18 cellular contexts compared by ENCODE assay signal in genomic region chr12:53074290-53074998, GRCh38. TPM values are rescaled to one million over a fixed set of nuclear protein-coding genes. Genes with fewer than 3 reads are reported as not detected.
DNase-seq lines count a peak whose midpoint lies in the region; ATAC-seq, FAIRE-seq and TF ChIP-seq lines count a peak whose summit lies in the region.
"Had no signal": no experiment of that assay in that cellular context is flagged by ENCODE, and none has a peak within 500 bp of the region (broad histone marks: within the 10 kb centered on the region; RNA-seq: fewer than 3 reads in every experiment).

No MANE protein-coding gene starts in this region.

- no peak for TF ChIP-seq CTCF in heart right ventricle (IDR thresholded peaks at IDR 0.05)
- no peak for TF ChIP-seq CTCF in right atrium auricular region (IDR thresholded peaks at IDR 0.05)
- no peak for TF ChIP-seq CTCF in esophagus muscularis mucosa (IDR thresholded peaks at IDR 0.05)
- no peak for TF ChIP-seq CTCF in vagina (IDR thresholded peaks at IDR 0.05)

- H3K9me3 ChIP-seq in heart right ventricle = no peaks in the 10 kb centered on the region
- no peaks in the 10 kb centered on the region for H3K9me3 ChIP-seq in right atrium auricular region
- no peaks in the 10 kb centered on the region for H3K9me3 ChIP-seq in esophagus muscularis mucosa
- H3K9me3 ChIP-seq in vagina = no peaks in the 10 kb centered on the region

- H3K4me1 ChIP-seq in heart right ventricle (peaks cover 45 to 80% (median 66%) of the 10 kb centered on the region in 9 donors), right atrium auricular region (peaks cover 0 to 64% of the 10 kb centered on the region in 2 donors), esophagus muscularis mucosa (peaks cover 64 to 96% (median 94%) of the 10 kb centered on the region in 4 donors), vagina (peaks cover 88% of the 10 kb centered on the region)

- TF ChIP-seq POLR2A in esophagus muscularis mucosa (IDR thresholded peaks at IDR 0.05; ENCODE audit: low read depth) = no peak
- no peak for TF ChIP-seq POLR2A in vagina (IDR thresholded peaks at IDR 0.05)

- peaks cover 0 to 65% (median 23%) of the 10 kb centered on the region in 9 donors for H3K36me3 ChIP-seq in heart right ventricle
- H3K36me3 ChIP-seq in right atrium auricular region = peaks cover 33% of the 10 kb centered on the region
- peaks cover 25 to 47% (median 32%) of the 10 kb centered on the region in 4 donors for H3K36me3 ChIP-seq in esophagus muscularis mucosa
- H3K36me3 ChIP-seq in vagina = peaks cover 0 to 30% of the 10 kb centered on the region in 2 donors

- no peaks in the 10 kb centered on the region for H3K27me3 ChIP-seq in heart right ventricle
- no peaks in the 10 kb centered on the region for H3K27me3 ChIP-seq in right atrium auricular region
- no peaks in the 10 kb centered on the region for H3K27me3 ChIP-seq in esophagus muscularis mucosa
- no peaks in the 10 kb centered on the region for H3K27me3 ChIP-seq in vagina

- no peak overlapping the region for H3K4me3 ChIP-seq in heart right ventricle
- no peak overlapping the region for H3K4me3 ChIP-seq in right atrium auricular region
- peak overlapping the region in 2 of 4 donors; percentile 2 to 11 for H3K4me3 ChIP-seq in esophagus muscularis mucosa
- no peak overlapping the region for H3K4me3 ChIP-seq in vagina
- H3K4me3 ChIP-seq: GM23248 had no signal

- DNase-seq in heart right ventricle (no peak), right atrium auricular region (ENCODE audit: low spot score) (no peak), esophagus muscularis mucosa (ENCODE audit: extremely low spot score) (no peak), sciatic nerve (ENCODE audit: low spot score) (peak; percentile 60), vagina (ENCODE audit: extremely low spot score in 2 of 2) (peak in 1 of 2 donors; percentile 87), COR-L47 (lab: John Stamatoyannopoulos, UW) (no peak), frontal cortex (ENCODE audit: low spot score in 2 of 2) (no peak), NCI-H2171 treated with DMSO at 0.1 percent for 48 hours (lab: John Stamatoyannopoulos, UW) (no peak)
- DNase-seq: activated CD4-positive, alpha-beta T cell treated with anti-CD3 and anti-CD28 coated beads, Interleukin-2, amount 10 ng/mL, durations not matched to agents 7 days and 5 days; activated T-cell treated with anti-CD3 and anti-CD28 coated beads, Interleukin-2, amount 50 U/mL, for 4 hours; anterior cingulate cortex; cortex of kidney; erythroblast; GM23248; hippocampal formation had no signal

- 90 to 93% methylated on average over 11 of the region's 11 CpGs for WGBS in heart right ventricle, 2 donors
- 88% methylated on average over 10 of the region's 11 CpGs for WGBS in esophagus muscularis mucosa

- TF ChIP-seq EP300 in esophagus muscularis mucosa (IDR thresholded peaks at IDR 0.05) = no peak

- H3K27ac ChIP-seq in heart right ventricle = peak overlapping the region in 9 of 10 donors; percentile 4 to 65 (median 36)
- H3K27ac ChIP-seq in right atrium auricular region = peak overlapping the region in 1 of 2 donors; percentile 37
- peak overlapping the region; percentile 83 to 95 (median 90) for H3K27ac ChIP-seq in esophagus muscularis mucosa (replicated peaks in 1 of 4)
- H3K27ac ChIP-seq in vagina = peak overlapping the region; percentile 83
- H3K27ac ChIP-seq: GM23248 had no signal

- ATAC-seq in heart right ventricle (no peak), sciatic nerve (no peak)
- ATAC-seq: activated T-cell treated with anti-CD3 and anti-CD28 coated beads, Interleukin-2, amount 50 U/mL, for 4 hours had no signal

- intact Hi-C loops in heart right ventricle (cut with DNase I) = loop anchor here in 1 of 10 donors (10.0 kb wide), 1 partner anchor 220 kb away; the partner anchor contains the start of genes MYG1 and PFDN5
- intact Hi-C loops in esophagus muscularis mucosa (cut with DNase I) = loop anchor here (10.0 kb wide), 1 partner anchor 80 kb away; no protein-coding TSS in a partner anchor
- intact Hi-C loops in sciatic nerve (cut with DNase I) = no loop called here
- intact Hi-C loops in vagina (cut with DNase I) = loop anchor here (5.0 kb wide), 1 partner anchor 672 kb away; no protein-coding TSS in a partner anchor

- FAIRE-seq in frontal cortex (lab: Jason Lieb, UNC) = no peak
- FAIRE-seq: GM12891 had no signal

RNA-seq across cellular contexts. Expression of gene SPRYD3, which starts 4.7 kb away (rescaled TPM):
- total RNA-seq in heart right ventricle = 10 to 100 TPM; 40.9 to 63.0 (median 47.4) TPM
- 10 to 100 TPM; 20.5 to 63.9 TPM for polyA plus RNA-seq in heart right ventricle
- total RNA-seq in right atrium auricular region = 10 to 100 TPM; 33.5 to 64.5 TPM
- total RNA-seq in esophagus muscularis mucosa = 100 to 1,000 TPM in 2 of 4 donors, 10 to 100 TPM in 2; 79.7 to 125 (median 99.1) TPM
- 61.0 TPM for total RNA-seq in sciatic nerve
- total RNA-seq in vagina = 27.0 TPM
- 22.4 TPM for total RNA-seq in frontal cortex

RNA-seq across cellular contexts. Expression of gene IGFBP6, which starts 23.0 kb away (rescaled TPM):
- total RNA-seq in heart right ventricle (10 to 100 TPM; 27.0 to 75.6 (median 37.7) TPM), right atrium auricular region (100 to 1,000 TPM in 1 of 2 donors, 10 to 100 TPM in 1; 99.0 to 358 TPM), esophagus muscularis mucosa (1,000 to 10,000 TPM in 1 of 4 donors, 100 to 1,000 TPM in 3; 626 to 1,141 (median 795) TPM), sciatic nerve (1,832 TPM), vagina (684 TPM), frontal cortex (9.0 TPM)
- 100 to 1,000 TPM in 1 of 2 donors, 10 to 100 TPM in 1; 61.5 to 182 TPM for polyA plus RNA-seq in heart right ventricle

RNA-seq across cellular contexts. Expression of gene TNS2, which starts 24.6 kb away (rescaled TPM):
- 100 to 1,000 TPM in 3 of 10 donors, 10 to 100 TPM in 7; 60.6 to 139 (median 77.1) TPM for total RNA-seq in heart right ventricle
- polyA plus RNA-seq in heart right ventricle = 100 to 1,000 TPM in 1 of 2 donors, 10 to 100 TPM in 1; 68.1 to 364 TPM
- 100 to 1,000 TPM in 1 of 2 donors, 10 to 100 TPM in 1; 76.2 to 153 TPM for total RNA-seq in right atrium auricular region
- total RNA-seq in esophagus muscularis mucosa = 100 to 1,000 TPM; 173 to 226 (median 202) TPM
- 265 TPM for total RNA-seq in sciatic nerve
- total RNA-seq in vagina = 235 TPM
- 11.4 TPM for total RNA-seq in frontal cortex

RNA-seq across cellular contexts. Expression of gene SOAT2, which starts 28.8 kb away (rescaled TPM):
- total RNA-seq in heart right ventricle (not detected), right atrium auricular region (not detected), esophagus muscularis mucosa (not detected), sciatic nerve (1.2 TPM), vagina (0.74 TPM), frontal cortex (under 0.01 TPM)
- polyA plus RNA-seq in heart right ventricle = under 1 TPM in 1 of 2 donors, not detected in 1; 0.03 TPM
- total RNA-seq: GM23248, NCI-H460, pulmonary artery endothelial cell had no signal
